9 cellular contexts compared by ENCODE assay signal in genomic region chr12:15701212-15701611, GRCh38.
DNase-seq lines count a peak whose midpoint lies in the region; ATAC-seq, FAIRE-seq and TF ChIP-seq lines count a peak whose summit lies in the region.
"Had no signal": no experiment of that assay in that cellular context is flagged by ENCODE, and none has a peak within 500 bp of the region (broad histone marks: within the 10 kb centered on the region; RNA-seq: fewer than 3 reads in every experiment).

No MANE protein-coding gene starts in this region.

- no peak for TF ChIP-seq CTCF in astrocyte (IDR thresholded peaks at IDR 0.05; ENCODE audit: insufficient read depth, low read depth, low read length)
- no peak for TF ChIP-seq CTCF in progenitor cell of endocrine pancreas (IDR thresholded peaks at IDR 0.05; ENCODE audit: unreplicated experiment)

- H3K27me3 Mint-ChIP-seq in astrocyte (ENCODE audit: low read depth, unreplicated experiment), result no peaks in the 10 kb centered on the region
- peaks cover 0 to 9% (median 0%) of the 10 kb centered on the region in 5 donors for H3K27me3 Mint-ChIP-seq in naive thymus-derived CD4-positive, alpha-beta T cell
- H3K27me3 Mint-ChIP-seq in progenitor cell of endocrine pancreas, result no peaks in the 10 kb centered on the region

- H3K4me3 Mint-ChIP-seq in astrocyte (ENCODE audit: unreplicated experiment) (no peak overlapping the region), progenitor cell of endocrine pancreas (ENCODE audit: low read depth) (no peak overlapping the region)
- peak overlapping the region in 1 of 10 donors; percentile 5 for H3K4me3 Mint-ChIP-seq in naive thymus-derived CD4-positive, alpha-beta T cell
- H3K4me3 Mint-ChIP-seq: mesothelial cell of epicardium had no signal

- H3K4me2 ChIP-seq in astrocyte (ENCODE audit: low read length), result peak overlapping the region; percentile 65

- H3K9me3 Mint-ChIP-seq in astrocyte (ENCODE audit: unreplicated experiment) (no peaks in the 10 kb centered on the region), progenitor cell of endocrine pancreas (ENCODE audit: low read depth) (no peaks in the 10 kb centered on the region)
- peaks cover 0 to 5% (median 0%) of the 10 kb centered on the region in 11 donors for H3K9me3 Mint-ChIP-seq in naive thymus-derived CD4-positive, alpha-beta T cell
- H3K9me3 Mint-ChIP-seq: mesothelial cell of epicardium had no signal

- H3K27ac Mint-ChIP-seq in astrocyte (ENCODE audit: unreplicated experiment), result peak overlapping the region; percentile 91
- H3K27ac Mint-ChIP-seq in naive thymus-derived CD4-positive, alpha-beta T cell, result no peak overlapping the region
- H3K27ac Mint-ChIP-seq in progenitor cell of endocrine pancreas, result no peak overlapping the region

- H3K4me3 ChIP-seq in astrocyte (ENCODE audit: insufficient read depth, low read depth, low read length), result no peak overlapping the region
- no peak overlapping the region for H3K4me3 ChIP-seq in naive thymus-derived CD4-positive, alpha-beta T cell (ENCODE audit: low read length)

- ATAC-seq in GM18519 (IDR thresholded peaks at IDR 0.05; ENCODE audit: low FRiP score, unreplicated experiment) (peak; percentile 36), HG03196 (IDR thresholded peaks at IDR 0.05; ENCODE audit: unreplicated experiment) (peak; percentile 51), HG03095 (IDR thresholded peaks at IDR 0.05; ENCODE audit: unreplicated experiment) (no peak)
- ATAC-seq in naive thymus-derived CD4-positive, alpha-beta T cell, result peak; percentile 26

- H3K27ac ChIP-seq in astrocyte (ENCODE audit: low read depth, low read length), result peak overlapping the region; percentile 71
- no peak overlapping the region for H3K27ac ChIP-seq in naive thymus-derived CD4-positive, alpha-beta T cell (ENCODE audit: low read depth, low read length)

- no peaks in the 10 kb centered on the region for H3K27me3 ChIP-seq in astrocyte (ENCODE audit: insufficient read depth, low read length)
- H3K27me3 ChIP-seq in naive thymus-derived CD4-positive, alpha-beta T cell (ENCODE audit: control insufficient read depth in 2 of 2, insufficient read depth in 2 of 2, low read length in 2 of 2), result no peaks in the 10 kb centered on the region

- POLR2A ChIA-PET in naive thymus-derived CD4-positive, alpha-beta T cell (lab: Charles Lee), result no interaction called here

- H4K20me1 ChIP-seq in astrocyte (ENCODE audit: insufficient read depth, low read length), result no peaks in the 10 kb centered on the region

- no peaks in the 10 kb centered on the region for H3K9me3 ChIP-seq in astrocyte (ENCODE audit: insufficient read depth, low read depth, low read length)
- H3K9me3 ChIP-seq in naive thymus-derived CD4-positive, alpha-beta T cell (ENCODE audit: control insufficient read depth in 2 of 3, low read length in 3 of 3), result no peaks in the 10 kb centered on the region

- intact Hi-C loops in naive thymus-derived CD4-positive, alpha-beta T cell (cut with micrococcal nuclease), result loop anchor here in 1 of 2 donors (5.0 kb wide), 3 partner anchors 86 to 181 kb away; partner anchors contain the start of genes EPS8 and STRAP

- CTCF ChIA-PET in naive thymus-derived CD4-positive, alpha-beta T cell (lab: Charles Lee), result no interaction called here

- peak; percentile 37 for FAIRE-seq in astrocyte (lab: Jason Lieb, UNC)

- H3K9ac ChIP-seq in astrocyte (ENCODE audit: low read length), result peak overlapping the region; percentile 17

- H3K36me3 Mint-ChIP-seq in astrocyte (ENCODE audit: low read depth, unreplicated experiment) (no peaks in the 10 kb centered on the region), progenitor cell of endocrine pancreas (ENCODE audit: insufficient read depth) (no peaks in the 10 kb centered on the region)
- peaks cover 0 to 15% (median 0%) of the 10 kb centered on the region in 5 donors for H3K36me3 Mint-ChIP-seq in naive thymus-derived CD4-positive, alpha-beta T cell
- H3K36me3 Mint-ChIP-seq: mesothelial cell of epicardium had no signal

- no peak overlapping the region for H2AFZ ChIP-seq in astrocyte (ENCODE audit: low read depth, low read length)

- H3K4me1 Mint-ChIP-seq in astrocyte (ENCODE audit: low read depth, unreplicated experiment), result peaks cover 46% of the 10 kb centered on the region
- peaks cover 0 to 35% (median 7%) of the 10 kb centered on the region in 7 donors for H3K4me1 Mint-ChIP-seq in naive thymus-derived CD4-positive, alpha-beta T cell
- peaks cover 2% of the 10 kb centered on the region for H3K4me1 Mint-ChIP-seq in progenitor cell of endocrine pancreas (ENCODE audit: low read depth)

- DNase-seq in astrocyte (ENCODE audit: low read depth), result peak; percentile 57
- no peak for DNase-seq in naive thymus-derived CD4-positive, alpha-beta T cell
- no peak for DNase-seq in progenitor cell of endocrine pancreas (ENCODE audit: low spot score, unreplicated experiment)
- no peak for DNase-seq in cerebellum (ENCODE audit: low spot score)
- no peak for DNase-seq in occipital lobe (lab: John Stamatoyannopoulos, UW)

- no peaks in the 10 kb centered on the region for H3K36me3 ChIP-seq in astrocyte (ENCODE audit: insufficient read depth, low read length)
- H3K36me3 ChIP-seq in naive thymus-derived CD4-positive, alpha-beta T cell (ENCODE audit: control insufficient read depth in 2 of 3, insufficient read depth in 3 of 3, low read length in 3 of 3), result no peaks in the 10 kb centered on the region

- H3K4me1 ChIP-seq in astrocyte (ENCODE audit: insufficient read depth, low read length), result peaks cover 40% of the 10 kb centered on the region
- no peaks in the 10 kb centered on the region for H3K4me1 ChIP-seq in naive thymus-derived CD4-positive, alpha-beta T cell (ENCODE audit: control insufficient read depth in 2 of 2, insufficient read depth in 2 of 2, low read length in 2 of 2)

- peaks cover 66% of the 10 kb centered on the region for H3K79me2 ChIP-seq in astrocyte (ENCODE audit: insufficient read depth, low read length)
